Comparison of ENCODE assay signal across 8 cellular contexts in the genomic region with DNA sequence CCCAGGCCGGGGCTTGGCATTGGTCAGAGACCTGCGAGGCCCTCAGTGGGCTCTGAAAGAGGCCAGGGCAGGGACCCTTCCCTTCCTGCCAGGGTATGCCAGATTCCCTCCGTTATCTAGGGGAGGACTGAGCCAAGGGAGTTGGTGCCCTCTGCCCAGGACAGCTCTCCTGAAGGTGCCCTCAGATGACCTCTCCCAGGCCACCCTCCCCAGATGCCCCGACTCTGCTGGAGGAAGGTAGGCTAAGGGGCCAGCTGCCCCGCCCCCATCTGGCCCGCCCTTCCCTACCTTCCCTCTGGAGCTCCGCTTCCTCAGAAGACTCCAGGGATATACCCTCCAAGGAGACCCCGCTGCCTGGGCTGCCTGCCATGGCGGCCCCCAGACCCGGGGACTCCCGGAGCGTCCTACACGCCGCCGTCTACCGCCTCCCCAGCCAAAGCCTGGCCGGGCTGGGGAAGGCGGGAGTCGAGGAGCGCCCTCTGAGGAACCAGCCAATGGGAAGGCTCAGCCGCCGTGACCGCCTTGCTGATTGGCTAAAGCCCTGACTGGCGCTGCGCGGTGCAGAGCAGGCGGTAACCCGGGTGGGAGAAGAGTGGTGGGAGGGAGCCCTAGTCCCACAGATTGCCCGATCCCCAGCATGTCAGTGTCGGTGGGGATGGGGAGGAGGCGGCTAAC. TPM values are rescaled to one million over a fixed set of nuclear protein-coding genes. Genes with fewer than 3 reads are reported as not detected.
DNase-seq lines count a peak whose midpoint lies in the region; ATAC-seq and TF ChIP-seq lines count a peak whose summit lies in the region.

No MANE protein-coding gene starts in this region.

- TF ChIP-seq CTCF in DOHH2 (IDR thresholded peaks at IDR 0.05; ENCODE audit: low read depth, low read length, poor library complexity, severe bottlenecking) (no peak), lower leg skin (IDR thresholded peaks at IDR 0.05) (no peak)

- H3K9me3 Mint-ChIP-seq in activated CD4-positive, alpha-beta memory T cell treated with anti-CD3 and anti-CD28 coated beads, Interleukin-2, amount 10 ng/mL, durations not matched to agents 7 days and 5 days: no peaks in the 10 kb centered on the region

- POLR2A ChIA-PET in activated CD4-positive, alpha-beta memory T cell treated with anti-CD3 and anti-CD28 coated beads, Interleukin-2, amount 10 ng/mL, durations not matched to agents 7 days and 5 days (lab: Charles Lee): interaction anchor here (1.0 kb wide), 1 partner anchor 10 kb away, joined by 4 read pairs; no protein-coding TSS in a partner anchor

- H3K79me2 ChIP-seq in DOHH2 (ENCODE audit: control insufficient read depth, low read length): no peaks in the 10 kb centered on the region

- H3K4me2 ChIP-seq in DOHH2 (ENCODE audit: low read length): peak overlapping the region; percentile 64

- no peaks in the 10 kb centered on the region for H3K36me3 Mint-ChIP-seq in activated CD4-positive, alpha-beta memory T cell treated with anti-CD3 and anti-CD28 coated beads, Interleukin-2, amount 10 ng/mL, durations not matched to agents 7 days and 5 days (ENCODE audit: low read depth)

- H3K36me3 ChIP-seq in DOHH2 (ENCODE audit: control insufficient read depth, low read length): no peaks in the 10 kb centered on the region
- H3K36me3 ChIP-seq in duodenal mucosa (ENCODE audit: control insufficient read depth in 1 of 2, insufficient read depth in 2 of 2, low read length in 2 of 2): no peaks in the 10 kb centered on the region

- DNase-seq in NCI-H748 (lab: John Stamatoyannopoulos, UW; ENCODE audit: unreplicated experiment) (peak; percentile 89), lower leg skin (ENCODE audit: low spot score in 2 of 2) (peak; percentile 68 to 96)
- peak; percentile 86 for DNase-seq in activated CD4-positive, alpha-beta memory T cell treated with anti-CD3 and anti-CD28 coated beads, Interleukin-2, amount 10 ng/mL, durations not matched to agents 7 days and 5 days
- DNase-seq in stimulated activated CD4-positive, alpha-beta T cell treated with anti-CD3 and anti-CD28 coated beads, Interleukin-2, amount 100 ng/mL, for 48 hours: peak; percentile 75 to 76

- intact Hi-C loops in lower leg skin (cut with DNase I; ENCODE audit: low total_unique reads): no loop called here

- ATAC-seq in HG03442 (IDR thresholded peaks at IDR 0.05; ENCODE audit: unreplicated experiment): peak; percentile 58
- ATAC-seq in HG03097 (IDR thresholded peaks at IDR 0.05; ENCODE audit: low FRiP score, unreplicated experiment): no peak

- peak overlapping the region; percentile 33 for H3K4me3 ChIP-seq in DOHH2 (ENCODE audit: low read length)
- peak overlapping the region; percentile 69 to 74 for H3K4me3 ChIP-seq in duodenal mucosa (ENCODE audit: low read depth in 1 of 2, low read length in 2 of 2)
- H3K4me3 ChIP-seq in lower leg skin (ENCODE audit: low read depth, poor library complexity, severe bottlenecking): no peak overlapping the region

- 4 to 20% methylated on average over 11 to 30 of the region's 31 CpGs for WGBS in lower leg skin, 2 donors

- no peaks in the 10 kb centered on the region for H3K9me2 ChIP-seq in DOHH2 (replicated peaks; ENCODE audit: control insufficient read depth, low read length)

- H3K4me1 ChIP-seq in DOHH2 (ENCODE audit: control insufficient read depth, low read length): peaks cover 8% of the 10 kb centered on the region; the same call in 1 of the 2 replicates
- peaks cover 7 to 12% of the 10 kb centered on the region in 2 donors for H3K4me1 ChIP-seq in duodenal mucosa (ENCODE audit: control insufficient read depth in 1 of 2, insufficient read depth in 2 of 2, low read length in 2 of 2)

- H3F3A ChIP-seq in DOHH2 (ENCODE audit: control insufficient read depth, insufficient read depth): no peaks in the 10 kb centered on the region

- H3K9ac ChIP-seq in duodenal mucosa (ENCODE audit: low read depth in 1 of 2, low read length in 2 of 2): peak overlapping the region in 1 of 2 donors; percentile 48

- TF ChIP-seq POLR2A in lower leg skin (IDR thresholded peaks at IDR 0.05): no peak

- no peaks in the 10 kb centered on the region for H3K9me3 ChIP-seq in DOHH2 (ENCODE audit: control insufficient read depth, insufficient read depth, low read length)
- H3K9me3 ChIP-seq in duodenal mucosa (ENCODE audit: control insufficient read depth in 1 of 2, low read length in 2 of 2): no peaks in the 10 kb centered on the region

- H3K27me3 Mint-ChIP-seq in activated CD4-positive, alpha-beta memory T cell treated with anti-CD3 and anti-CD28 coated beads, Interleukin-2, amount 10 ng/mL, durations not matched to agents 7 days and 5 days: peaks cover 40% of the 10 kb centered on the region

- peaks cover 13% of the 10 kb centered on the region for H3K4me1 Mint-ChIP-seq in activated CD4-positive, alpha-beta memory T cell treated with anti-CD3 and anti-CD28 coated beads, Interleukin-2, amount 10 ng/mL, durations not matched to agents 7 days and 5 days

- CTCF ChIA-PET in activated CD4-positive, alpha-beta memory T cell treated with anti-CD3 and anti-CD28 coated beads, Interleukin-2, amount 10 ng/mL, durations not matched to agents 7 days and 5 days (lab: Charles Lee): interaction anchor here (1.9 to 3.9 kb wide), 2 partner anchors 10 to 21 kb away, joined by 9 to 16 read pairs; no protein-coding TSS in a partner anchor

- H3K27me3 ChIP-seq in DOHH2 (ENCODE audit: control insufficient read depth, low read length) (peaks cover 48% of the 10 kb centered on the region), duodenal mucosa (ENCODE audit: control insufficient read depth in 1 of 2, insufficient read depth in 2 of 2, low read length in 2 of 2) (peaks cover 14 to 15% of the 10 kb centered on the region in 2 donors)

- H4K20me1 ChIP-seq in DOHH2 (ENCODE audit: control insufficient read depth, insufficient read depth, low read depth, low read length): no peaks in the 10 kb centered on the region

- no peak overlapping the region for H3K27ac ChIP-seq in DOHH2 (ENCODE audit: low read depth, low read length)
- H3K27ac ChIP-seq in duodenal mucosa (ENCODE audit: low read depth, low read length): no peak overlapping the region

- no peak overlapping the region for H3K27ac Mint-ChIP-seq in activated CD4-positive, alpha-beta memory T cell treated with anti-CD3 and anti-CD28 coated beads, Interleukin-2, amount 10 ng/mL, durations not matched to agents 7 days and 5 days

- peak overlapping the region; percentile 66 for H3K4me3 Mint-ChIP-seq in activated CD4-positive, alpha-beta memory T cell treated with anti-CD3 and anti-CD28 coated beads, Interleukin-2, amount 10 ng/mL, durations not matched to agents 7 days and 5 days

RNA-seq across cellular contexts. Expression of a gene that starts 7.0 kb away (rescaled TPM):
- under 1 TPM; 0.48 to 0.65 TPM for total RNA-seq in activated CD4-positive, alpha-beta memory T cell treated with anti-CD3 and anti-CD28 coated beads, Interleukin-2, amount 10 ng/mL, durations not matched to agents 7 days and 5 days
- 10 to 100 TPM in 1 of 4 donors, 1 to 10 TPM in 2, under 1 TPM in 1; 0.42 to 10.7 (median 3.7) TPM for total RNA-seq in lower leg skin

RNA-seq across cellular contexts. Expression of a gene that starts 42.0 kb away (rescaled TPM):
- total RNA-seq in activated CD4-positive, alpha-beta memory T cell treated with anti-CD3 and anti-CD28 coated beads, Interleukin-2, amount 10 ng/mL, durations not matched to agents 7 days and 5 days: not detected
- total RNA-seq in lower leg skin: not detected

RNA-seq across cellular contexts. Expression of a gene that starts 53.3 kb away (rescaled TPM):
- not detected for total RNA-seq in activated CD4-positive, alpha-beta memory T cell treated with anti-CD3 and anti-CD28 coated beads, Interleukin-2, amount 10 ng/mL, durations not matched to agents 7 days and 5 days
- total RNA-seq in lower leg skin: 1 to 10 TPM; 6.2 to 9.7 (median 9.0) TPM

RNA-seq across cellular contexts. Expression of a gene that starts 53.4 kb away (rescaled TPM):
- total RNA-seq in activated CD4-positive, alpha-beta memory T cell treated with anti-CD3 and anti-CD28 coated beads, Interleukin-2, amount 10 ng/mL, durations not matched to agents 7 days and 5 days: not detected
- total RNA-seq in lower leg skin: not detected

Comparison
In these comparisons a context has a peak if more than half of its experiments do, and no peak if none do; other contexts are left out.
1. RNA of a gene that starts 53.3 kb away (total RNA-seq): 6.2 to 9.7 TPM in lower leg skin; not detected in activated CD4-positive, alpha-beta memory T cell treated with anti-CD3 and anti-CD28 coated beads, Interleukin-2, amount 10 ng/mL, durations not matched to agents 7 days and 5 days; every median in the first group is over 4 times any median in the second.
2. Peak in every context shown above with its lines, with median percentiles within 50 percentile points of each other: DNase-seq.